In the genomic region with DNA sequence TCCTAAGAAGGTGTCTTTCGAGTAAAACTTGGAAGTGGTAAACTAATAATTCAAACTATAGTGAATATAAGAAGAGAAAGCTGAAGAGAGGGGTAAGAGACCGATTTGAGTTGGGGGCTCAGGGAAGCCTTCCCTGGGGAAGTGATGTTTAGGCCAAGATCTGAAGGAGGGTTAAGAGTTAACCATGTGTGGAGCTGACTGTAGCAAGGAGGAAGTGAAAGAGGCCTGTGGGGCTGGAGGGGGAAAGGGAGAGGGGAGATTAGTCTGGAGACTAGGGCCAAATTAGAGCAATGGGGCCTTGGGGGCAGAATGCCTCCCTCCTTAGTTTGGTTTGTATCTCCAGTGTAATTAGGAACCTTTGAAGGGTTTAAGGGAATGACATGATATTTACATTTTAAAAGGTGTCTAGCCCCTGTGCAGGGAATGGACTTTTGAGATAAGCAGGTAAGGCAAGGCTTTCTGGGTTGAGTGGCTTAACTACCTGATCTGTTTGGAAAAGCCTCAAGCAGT, we compare ENCODE assay signal across 8 cellular contexts. TPM values are rescaled to one million over a fixed set of nuclear protein-coding genes. Genes with fewer than 3 reads are reported as not detected.
A peak's percentile ranks its signal among the peaks of the same experiment; 100 is the strongest.
DNase-seq lines count a peak whose midpoint lies in the region; ATAC-seq and TF ChIP-seq lines count a peak whose summit lies in the region.

No MANE protein-coding gene starts in this region.

- no peak for ATAC-seq in Right ventricle myocardium superior (ENCODE audit: poor library complexity)

- no peak for DNase-seq in left ventricle myocardium inferior
- DNase-seq in Right ventricle myocardium superior, result no peak
- DNase-seq in Kasumi-1 (lab: John Stamatoyannopoulos, UW), result peak; percentile 77 to 80
- no peak for DNase-seq in mammary epithelial cell
- no peak for DNase-seq in progenitor cell of endocrine pancreas (ENCODE audit: low spot score, unreplicated experiment)
- DNase-seq in testis, result no peak
- no peak for DNase-seq in iPS-NIHi11 (ENCODE audit: low spot score)
- no peak for DNase-seq in SK-N-DZ (ENCODE audit: low spot score)

- H3K4me3 ChIP-seq in left ventricle myocardium inferior, result peak overlapping the region; percentile 95
- H3K4me3 ChIP-seq in mammary epithelial cell (replicated peaks in 1 of 3; ENCODE audit: insufficient read depth in 1 of 3, low read depth in 2 of 3, low read length in 3 of 3), result peak overlapping the region in 1 of 3 experiments; percentile 4
- no peak overlapping the region for H3K4me3 ChIP-seq in testis

- dilution Hi-C loops in mammary epithelial cell (cut with HindIII; ENCODE audit: low sequenced_read_pairs), result no loop called here

- no TSS peak for BruUV-seq in mammary epithelial cell (replicated peaks; lab: Mats Ljungman, UMichigan)

- peak overlapping the region; percentile 95 for H3K4me3 Mint-ChIP-seq in progenitor cell of endocrine pancreas (ENCODE audit: low read depth)

- H3K9me3 ChIP-seq in left ventricle myocardium inferior (replicated peaks), result no peaks in the 10 kb centered on the region
- H3K9me3 ChIP-seq in mammary epithelial cell (replicated peaks; ENCODE audit: insufficient read depth, low read length), result no peaks in the 10 kb centered on the region
- no peaks in the 10 kb centered on the region for H3K9me3 ChIP-seq in testis

- H3K4me1 Mint-ChIP-seq in progenitor cell of endocrine pancreas (ENCODE audit: low read depth), result peaks cover 54% of the 10 kb centered on the region

- peak overlapping the region; percentile 56 for H3K4me2 ChIP-seq in mammary epithelial cell (ENCODE audit: insufficient read depth, low read depth, low read length)

- H3K36me3 ChIP-seq in left ventricle myocardium inferior (no peaks in the 10 kb centered on the region), mammary epithelial cell (ENCODE audit: insufficient read depth, low read length) (no peaks in the 10 kb centered on the region), testis (ENCODE audit: low read depth, missing control alignments) (no peaks in the 10 kb centered on the region)

- no peaks in the 10 kb centered on the region for H3K9me3 Mint-ChIP-seq in progenitor cell of endocrine pancreas (ENCODE audit: low read depth)

- H3K27ac ChIP-seq in left ventricle myocardium inferior (replicated peaks), result peak overlapping the region; percentile 100
- H3K27ac ChIP-seq in mammary epithelial cell (ENCODE audit: insufficient read depth, low read depth, low read length), result no peak overlapping the region
- H3K27ac ChIP-seq in testis, result no peak overlapping the region

- H3K4me1 ChIP-seq in left ventricle myocardium inferior, result peaks cover 91% of the 10 kb centered on the region
- H3K4me1 ChIP-seq in mammary epithelial cell (ENCODE audit: insufficient read depth, low read length), result peaks cover 23% of the 10 kb centered on the region
- H3K4me1 ChIP-seq in testis, result peaks cover 16% of the 10 kb centered on the region

- no peak for TF ChIP-seq POLR2A in testis (IDR thresholded peaks at IDR 0.05)

- H2AFZ ChIP-seq in mammary epithelial cell (ENCODE audit: low read depth, low read length), result no peak overlapping the region

- CTCF ChIA-PET in mammary epithelial cell (lab: Charles Lee; ENCODE audit: low non-redundant PET), result no interaction called here

- no peaks in the 10 kb centered on the region for H3K27me3 ChIP-seq in left ventricle myocardium inferior (ENCODE audit: low read depth)
- H3K27me3 ChIP-seq in mammary epithelial cell (ENCODE audit: insufficient read depth, low read length), result no peaks in the 10 kb centered on the region
- no peaks in the 10 kb centered on the region for H3K27me3 ChIP-seq in testis

- no peaks in the 10 kb centered on the region for H4K20me1 ChIP-seq in mammary epithelial cell (ENCODE audit: insufficient read depth, low read length)

- intact Hi-C loops in left ventricle myocardium inferior (cut with micrococcal nuclease) (no loop called here), Right ventricle myocardium superior (cut with DNase I) (no loop called here), mammary epithelial cell (cut with micrococcal nuclease) (no loop called here), testis (cut with DNase I; ENCODE audit: low total_unique reads) (no loop called here)

- in situ Hi-C loops in mammary epithelial cell (cut with MboI; ENCODE audit: low sequenced_read_pairs in 2 of 2), result no loop called here

- no peaks in the 10 kb centered on the region for H3K36me3 Mint-ChIP-seq in progenitor cell of endocrine pancreas (ENCODE audit: insufficient read depth)

- 46% methylated on average over 2 of the region's 2 CpGs for WGBS in mammary epithelial cell (ENCODE audit: low coverage, missing lambda C conversion rate)
- WGBS in testis, 2 donors, result 29 to 35% methylated on average over 2 of the region's 2 CpGs

- H3K79me2 ChIP-seq in mammary epithelial cell (ENCODE audit: insufficient read depth, low read length), result peaks cover 86% of the 10 kb centered on the region

- H3K27ac Mint-ChIP-seq in progenitor cell of endocrine pancreas, result peak overlapping the region; percentile 90

- no peak overlapping the region for H3K9ac ChIP-seq in mammary epithelial cell (ENCODE audit: insufficient read depth, low read length)

- H3K27me3 Mint-ChIP-seq in progenitor cell of endocrine pancreas, result no peaks in the 10 kb centered on the region

- TF ChIP-seq CTCF in left ventricle myocardium inferior (IDR thresholded peaks at IDR 0.05; ENCODE audit: borderline replicate concordance) (no peak), mammary epithelial cell (conservative IDR thresholded peaks at IDR 0.05 in 1 of 2, IDR thresholded peaks at IDR 0.05 in 1 of 2; ENCODE audit: extremely low read depth in 1 of 2, insufficient read depth in 1 of 2, low read depth in 1 of 2, low read length in 2 of 2) (no peak), progenitor cell of endocrine pancreas (IDR thresholded peaks at IDR 0.05; ENCODE audit: unreplicated experiment) (no peak), testis (IDR thresholded peaks at IDR 0.05) (no peak)

RNA-seq across cellular contexts. Expression of a gene that starts 2.2 kb away (rescaled TPM):
- total RNA-seq in left ventricle myocardium inferior (19.0 TPM), Right ventricle myocardium superior (16.3 TPM), mammary epithelial cell (10 to 100 TPM in 1 of 2 donors, 1 to 10 TPM in 1; 9.7 to 19.5 TPM), progenitor cell of endocrine pancreas (40.0 and 40.5 TPM in 2 replicates), testis (10 to 100 TPM; 36.7 to 40.8 TPM)
- polyA plus RNA-seq in mammary epithelial cell (9.1 TPM), testis (ENCODE audit: insufficient read depth, low read depth, low replicate concordance) (39.6 TPM)
- polyA minus RNA-seq in mammary epithelial cell, result 20.7 TPM
- polyA plus RNA-seq in SK-N-DZ (2014; cell fraction: cytosol; rRNA removed), result 8.3 and 8.5 TPM in 2 replicates
- 7.3 and 12.6 TPM in 2 replicates for polyA plus RNA-seq in SK-N-DZ (2014; cell fraction: nucleus; rRNA removed)

RNA-seq across cellular contexts. Expression of a gene that starts 34.7 kb away (rescaled TPM):
- 80.0 TPM for total RNA-seq in left ventricle myocardium inferior
- 82.5 TPM for total RNA-seq in Right ventricle myocardium superior
- total RNA-seq in mammary epithelial cell, result 100 to 1,000 TPM; 130 to 146 TPM
- polyA plus RNA-seq in mammary epithelial cell, result 107 TPM
- polyA minus RNA-seq in mammary epithelial cell, result 39.0 TPM
- 189 and 200 TPM in 2 replicates for total RNA-seq in progenitor cell of endocrine pancreas
- total RNA-seq in testis, result 10 to 100 TPM; 67.7 to 88.9 TPM
- 121 TPM for polyA plus RNA-seq in testis (ENCODE audit: insufficient read depth, low read depth, low replicate concordance)
- 356 and 384 TPM in 2 replicates for polyA plus RNA-seq in SK-N-DZ (2014; cell fraction: cytosol; rRNA removed)
- 132 and 178 TPM in 2 replicates for polyA plus RNA-seq in SK-N-DZ (2014; cell fraction: nucleus; rRNA removed)

Comparison
In these comparisons a context has a peak if more than half of its experiments do, and no peak if none do; other contexts are left out.
1. DNase-seq: peak in Kasumi-1 (2 of 2); none in left ventricle myocardium inferior (single experiment), Right ventricle myocardium superior (single experiment), mammary epithelial cell (single experiment), progenitor cell of endocrine pancreas (single experiment), testis (single experiment), iPS-NIHi11 (single experiment) and SK-N-DZ (single experiment).